Comparison of ENCODE assay signal across 1 cellular context in genomic region chr10:21398549-21399345, GRCh38.
TF ChIP-seq lines count a peak whose summit lies in the region.

No MANE protein-coding gene starts in this region.

TF ChIP-seq in IMR-90, 13 proteins besides CTCF, POLR2A, EP300 and RAD21:
- TF ChIP-seq SMC3 (IDR thresholded peaks at IDR 0.05; ENCODE audit: low read depth, low read length) (no peak), FOS (IDR thresholded peaks at IDR 0.05; ENCODE audit: low read depth, low read length) (peak; percentile 48)
